ENCODE assay signal across 8 cellular contexts in genomic region chr2:121650554-121650930, GRCh38. TPM values are rescaled to one million over a fixed set of nuclear protein-coding genes. Genes with fewer than 3 reads are reported as not detected.
A peak's percentile ranks its signal among the peaks of the same experiment; 100 is the strongest.
DNase-seq lines count a peak whose midpoint lies in the region; ATAC-seq and TF ChIP-seq lines count a peak whose summit lies in the region.

No MANE protein-coding gene starts in this region.

- no peaks in the 10 kb centered on the region for H3K36me3 Mint-ChIP-seq in mesothelial cell of epicardium

- no peak for TF ChIP-seq POLR2A in heart left ventricle (IDR thresholded peaks at IDR 0.05)

- H3K9me3 Mint-ChIP-seq in mesothelial cell of epicardium, result no peaks in the 10 kb centered on the region

- peaks cover 0 to 8% (median 0%) of the 10 kb centered on the region in 9 donors for H3K36me3 ChIP-seq in heart left ventricle
- no peaks in the 10 kb centered on the region for H3K36me3 ChIP-seq in PC-3 (ENCODE audit: low read depth, low read length)
- no peaks in the 10 kb centered on the region for H3K36me3 ChIP-seq in aorta (ENCODE audit: control insufficient read depth in 1 of 2, insufficient read depth in 2 of 2, low read length in 1 of 2)

- no peak for ATAC-seq in heart left ventricle
- no peak for ATAC-seq in PC-3
- ATAC-seq in aorta (ENCODE audit: low FRiP score), result no peak
- no peak for ATAC-seq in HG02759 (IDR thresholded peaks at IDR 0.05; ENCODE audit: unreplicated experiment)
- no peak for ATAC-seq in omental fat pad (ENCODE audit: low FRiP score)

- peak overlapping the region; percentile 93 for H3K4me3 Mint-ChIP-seq in mesothelial cell of epicardium

- peaks cover 63% of the 10 kb centered on the region for H3K79me2 ChIP-seq in PC-3 (ENCODE audit: low read length)

- intact Hi-C loops in heart left ventricle (cut with DNase I) (loop anchor here in 4 of 10 donors (2.0 to 10.0 kb wide), 3 partner anchors 53 to 86 kb away; partner anchors contain the start of gene NIFK (in 1 of the 4)), cardiac septum (cut with DNase I) (loop anchor here (1.0 to 10.0 kb wide), 2 partner anchors 64 to 119 kb away; no protein-coding TSS in a partner anchor), PC-3 (cut with micrococcal nuclease) (no loop called here), aorta (cut with DNase I) (loop anchor here in 1 of 2 donors (5.0 kb wide), 1 partner anchor 42 kb away; no protein-coding TSS in a partner anchor)

- peaks cover 32% of the 10 kb centered on the region for H3K4me1 Mint-ChIP-seq in mesothelial cell of epicardium

- TF ChIP-seq CTCF in heart left ventricle (IDR thresholded peaks at IDR 0.05) (no peak), PC-3 (conservative IDR thresholded peaks at IDR 0.05; ENCODE audit: low read depth, low read length) (no peak), cardiac fibroblast (IDR thresholded peaks at IDR 0.05; ENCODE audit: low read depth, low read length) (no peak), mesothelial cell of epicardium (IDR thresholded peaks at IDR 0.05; ENCODE audit: unreplicated experiment) (no peak), omental fat pad (IDR thresholded peaks at IDR 0.05) (no peak)

- H3K9ac ChIP-seq in PC-3 (ENCODE audit: low read length), result peak overlapping the region; percentile 92

- DNase-seq in heart left ventricle (no peak), cardiac septum (ENCODE audit: low spot score) (no peak), PC-3 (no peak), cardiac fibroblast (ENCODE audit: low read depth in 2 of 2) (peak; percentile 18 to 25), mesothelial cell of epicardium (ENCODE audit: low spot score in 2 of 2, unreplicated experiment in 2 of 2) (no peak), aorta (no peak), omental fat pad (ENCODE audit: low spot score) (no peak)

- POLR2A ChIA-PET in PC-3 (lab: Charles Lee; ENCODE audit: unreplicated experiment), result no interaction called here

- CTCF ChIA-PET in PC-3 (lab: Charles Lee), result interaction anchor here (1.3 kb wide), 1 partner anchor 54 kb away, joined by 6 read pairs; no protein-coding TSS in a partner anchor

- peak overlapping the region; percentile 99 for H3K27ac Mint-ChIP-seq in mesothelial cell of epicardium

- no peaks in the 10 kb centered on the region for H3F3A ChIP-seq in PC-3 (ENCODE audit: low read length, unreplicated experiment)

- peak overlapping the region; percentile 92 for H3K4me2 ChIP-seq in PC-3 (ENCODE audit: low read length)

- no peaks in the 10 kb centered on the region for H3K9me2 ChIP-seq in PC-3 (replicated peaks; ENCODE audit: low read length)

- peak overlapping the region in 11 of 12 donors; percentile 92 to 100 (median 97) for H3K27ac ChIP-seq in heart left ventricle
- peak overlapping the region; percentile 85 for H3K27ac ChIP-seq in PC-3 (ENCODE audit: low read length)
- H3K27ac ChIP-seq in aorta (ENCODE audit: low read depth in 1 of 2, low read length in 2 of 2), result peak overlapping the region in 1 of 2 donors; percentile 25

- no TSS peak for BruUV-seq in PC-3 (replicated peaks; lab: Mats Ljungman, UMichigan)

- H3K4me1 ChIP-seq in heart left ventricle (peaks cover 0 to 54% (median 46%) of the 10 kb centered on the region in 12 donors), PC-3 (ENCODE audit: insufficient read depth, low read length) (peaks cover 19% of the 10 kb centered on the region), aorta (ENCODE audit: control insufficient read depth in 1 of 2, insufficient read depth in 2 of 2, low read length in 2 of 2) (peaks cover 0 to 2% of the 10 kb centered on the region in 2 donors)

- H3K9me3 ChIP-seq in heart left ventricle, result no peaks in the 10 kb centered on the region
- H3K9me3 ChIP-seq in PC-3 (ENCODE audit: low read length), result no peaks in the 10 kb centered on the region
- no peaks in the 10 kb centered on the region for H3K9me3 ChIP-seq in aorta (ENCODE audit: control insufficient read depth, low read length)

- H3K27me3 Mint-ChIP-seq in mesothelial cell of epicardium (ENCODE audit: low read depth), result no peaks in the 10 kb centered on the region

- WGBS in heart left ventricle, 4 donors, result 1 to 4% (median 1%) methylated on average over 12 of the region's 12 CpGs
- 2 to 4% methylated on average over 12 of the region's 12 CpGs for WGBS in aorta, 2 donors

- no peaks in the 10 kb centered on the region for H4K20me1 ChIP-seq in PC-3 (ENCODE audit: low read length)

- H3K4me3 ChIP-seq in heart left ventricle (peak overlapping the region; percentile 70 to 98 (median 86)), PC-3 (ENCODE audit: low read length) (peak overlapping the region; percentile 87), cardiac fibroblast (replicated peaks in 1 of 2; ENCODE audit: low read depth in 2 of 2, low read length in 2 of 2) (peak overlapping the region; percentile 90 to 93), aorta (ENCODE audit: low read length in 2 of 2) (peak overlapping the region; percentile 88 to 89)

- H2AFZ ChIP-seq in PC-3 (ENCODE audit: low read length), result peak overlapping the region; percentile 95

- H3K27me3 ChIP-seq in heart left ventricle (no peaks in the 10 kb centered on the region), PC-3 (ENCODE audit: low read length) (no peaks in the 10 kb centered on the region), aorta (ENCODE audit: control insufficient read depth in 1 of 2, insufficient read depth in 2 of 2, low read length in 1 of 2) (no peaks in the 10 kb centered on the region)

RNA-seq across cellular contexts. Expression of gene CLASP1, which starts 1.3 kb away (rescaled TPM):
- total RNA-seq in heart left ventricle (10 to 100 TPM; 53.2 to 84.5 (median 73.0) TPM), cardiac septum (66.1 TPM), PC-3 (2014; rRNA removed) (24.3 and 27.0 TPM in 2 replicates), mesothelial cell of epicardium (94.0 to 99.8 TPM (median 98.6 TPM) in 3 replicates), aorta (10 to 100 TPM; 67.6 to 81.8 TPM), omental fat pad (100 to 1,000 TPM in 1 of 4 donors, 10 to 100 TPM in 3; 56.2 to 114 (median 64.5) TPM)
- polyA plus RNA-seq in heart left ventricle (10 to 100 TPM; 16.0 to 22.7 TPM), aorta (10 to 100 TPM; 11.8 to 13.0 TPM)

Comparison
In these comparisons a context has a peak if more than half of its experiments do, and no peak if none do; other contexts are left out.
1. DNase-seq: peak in cardiac fibroblast (2 of 2); none in heart left ventricle (0 of 5), cardiac septum (single experiment), PC-3 (single experiment), mesothelial cell of epicardium (0 of 2), aorta (0 of 2) and omental fat pad (single experiment).
2. Peak in every context shown above with its lines, with median percentiles within 50 percentile points of each other: H3K4me3 ChIP-seq.